1 cellular context compared by ENCODE assay signal in genomic region chr1:16242556-16243407, GRCh38.
TF ChIP-seq lines count a peak whose summit lies in the region.

No MANE protein-coding gene starts in this region.

TF ChIP-seq in K562, 482 proteins besides CTCF, POLR2A, EP300 and RAD21:
- TF ChIP-seq SFPQ (IDR thresholded peaks at IDR 0.05; ENCODE audit: low read depth, low read length) (no peak), ELK3 (CRISPR knock-in tag; IDR thresholded peaks at IDR 0.05) (no peak), ZNF785 (CRISPR knock-in tag; IDR thresholded peaks at IDR 0.05) (no peak), TAL1 (IDR thresholded peaks at IDR 0.05) (peak; percentile 50; the same call in 1 of the 2 replicates), NCOR1 (IDR thresholded peaks at IDR 0.05) (peak; percentile 41; the same call in 1 of the 2 replicates), ZNF699 (CRISPR knock-in tag; IDR thresholded peaks at IDR 0.05; ENCODE audit: insufficient replicate concordance) (no peak), TCF3 (CRISPR knock-in tag; IDR thresholded peaks at IDR 0.05) (peak; percentile 53), RBM22 (IDR thresholded peaks at IDR 0.05; ENCODE audit: low read depth, low read length, poor library complexity, severe bottlenecking) (peak; percentile 79), ZNF436 (CRISPR knock-in tag; IDR thresholded peaks at IDR 0.05) (no peak), DPF2 (IDR thresholded peaks at IDR 0.05) (0 out of 2 replicates have a peak, but pooled peaks have one; percentile 20), CBFA2T3 (IDR thresholded peaks at IDR 0.05) (peak; percentile 66), XRCC3 (IDR thresholded peaks at IDR 0.05) (no peak), HMGN3 (IDR thresholded peaks at IDR 0.05; ENCODE audit: borderline replicate concordance, extremely low read depth, insufficient read length, low read depth, low read length) (no peak), ZKSCAN1 (IDR thresholded peaks at IDR 0.05; ENCODE audit: low read depth, low read length) (no peak), POLR2G (IDR thresholded peaks at IDR 0.05; ENCODE audit: low read depth, low read length) (peak; percentile 68), ZNF592 (IDR thresholded peaks at IDR 0.05) (peak; percentile 40; the same call in 1 of the 2 replicates), CBFA2T2 (conservative IDR thresholded peaks at IDR 0.05) (peak; percentile 45), ARID1B (IDR thresholded peaks at IDR 0.05) (peak; percentile 47; the same call in 1 of the 2 replicates), GTF2F1 (IDR thresholded peaks at IDR 0.05; ENCODE audit: low read depth, low read length) (no peak), SMAD2 (IDR thresholded peaks at IDR 0.05; ENCODE audit: low read depth, low read length) (no peak), ZNF197 (CRISPR knock-in tag; IDR thresholded peaks at IDR 0.05; ENCODE audit: low read depth) (no peak), RBFOX2 (IDR thresholded peaks at IDR 0.05; ENCODE audit: low read depth, low read length) (no peak)
